14 cellular contexts compared by ENCODE assay signal in genomic region chr1:197320991-197321531, GRCh38. TPM values are rescaled to one million over a fixed set of nuclear protein-coding genes. Genes with fewer than 3 reads are reported as not detected.
DNase-seq lines count a peak whose midpoint lies in the region; ATAC-seq and TF ChIP-seq lines count a peak whose summit lies in the region.
"Had no signal": no experiment of that assay in that cellular context is flagged by ENCODE, and none has a peak within 500 bp of the region (broad histone marks: within the 10 kb centered on the region; RNA-seq: fewer than 3 reads in every experiment).

No MANE protein-coding gene starts in this region.

- H3K36me3 ChIP-seq in RWPE2 (ENCODE audit: low read depth): no peaks in the 10 kb centered on the region
- H3K36me3 ChIP-seq: adrenal gland had no signal

- no peak for TF ChIP-seq CTCF in RWPE2 (IDR thresholded peaks at IDR 0.05; ENCODE audit: poor library complexity, severe bottlenecking)
- no peak for TF ChIP-seq CTCF in osteocyte (IDR thresholded peaks at IDR 0.05)

- ATAC-seq in RWPE2 (ENCODE audit: low read depth) (peak; percentile 67), HG02885 (IDR thresholded peaks at IDR 0.05; ENCODE audit: poor library complexity, unreplicated experiment) (no peak)
- ATAC-seq: stimulated activated naive CD8-positive, alpha-beta T cell treated with anti-CD3 and anti-CD28 coated beads, Interleukin-15, amount 100 ng/mL, for 72 hours had no signal

- H3K9me3 ChIP-seq in RWPE2 (ENCODE audit: severe bottlenecking): no peaks in the 10 kb centered on the region
- H3K9me3 ChIP-seq: adrenal gland had no signal

- peaks cover 7% of the 10 kb centered on the region for H3K4me1 ChIP-seq in RWPE2 (ENCODE audit: insufficient read depth, poor library complexity, severe bottlenecking)
- H3K4me1 ChIP-seq: adrenal gland had no signal

- H3K4me3 ChIP-seq in RWPE2 (ENCODE audit: severe bottlenecking): no peak overlapping the region
- H3K4me3 ChIP-seq: adrenal gland had no signal

- DNase-seq in COLO829 (ENCODE audit: low spot score) (peak; percentile 36), RWPE2 (ENCODE audit: low spot score) (no peak), fibroblast of gingiva (ENCODE audit: low read depth) (peak; percentile 92), osteocyte (ENCODE audit: extremely low spot score, unreplicated experiment) (no peak), NCI-H2196 treated with DMSO at 0.1 percent for 48 hours (lab: John Stamatoyannopoulos, UW; ENCODE audit: unreplicated experiment) (no peak)
- no peak for DNase-seq in activated CD8-positive, alpha-beta memory T cell treated with anti-CD3 and anti-CD28 coated beads, Interleukin-2, amount 50 U/mL, for 48 hours
- DNase-seq in activated CD8-positive, alpha-beta memory T cell treated with anti-CD3 and anti-CD28 coated beads for 24 hours: no peak
- DNase-seq: activated CD4-positive, alpha-beta memory T cell treated with anti-CD3 and anti-CD28 coated beads for 36 hours; naive B cell; NCI-H2227 treated with DMSO at 0.1 percent for 48 hours; stimulated activated naive CD8-positive, alpha-beta T cell treated with anti-CD3 and anti-CD28 coated beads, Interleukin-15, amount 100 ng/mL, for 72 hours had no signal

- peaks cover 15% of the 10 kb centered on the region for H3K4me1 Mint-ChIP-seq in osteocyte (ENCODE audit: unreplicated experiment)
- H3K4me1 Mint-ChIP-seq: naive B cell; stimulated activated naive CD8-positive, alpha-beta T cell treated with anti-CD3 and anti-CD28 coated beads, Interleukin-15, amount 100 ng/mL, for 72 hours had no signal

- peak overlapping the region; percentile 87 for H3K27ac Mint-ChIP-seq in osteocyte (ENCODE audit: unreplicated experiment)
- H3K27ac Mint-ChIP-seq: activated CD4-positive, alpha-beta memory T cell treated with anti-CD3 and anti-CD28 coated beads for 36 hours; naive B cell; stimulated activated naive CD8-positive, alpha-beta T cell treated with anti-CD3 and anti-CD28 coated beads, Interleukin-15, amount 100 ng/mL, for 72 hours had no signal

- H3K9me3 Mint-ChIP-seq in osteocyte (ENCODE audit: unreplicated experiment): peaks cover 9% of the 10 kb centered on the region
- H3K9me3 Mint-ChIP-seq: activated CD4-positive, alpha-beta memory T cell treated with anti-CD3 and anti-CD28 coated beads for 36 hours; naive B cell; stimulated activated naive CD8-positive, alpha-beta T cell treated with anti-CD3 and anti-CD28 coated beads, Interleukin-15, amount 100 ng/mL, for 72 hours had no signal

- no peaks in the 10 kb centered on the region for H3K27me3 ChIP-seq in RWPE2 (ENCODE audit: insufficient read depth, poor library complexity, severe bottlenecking)
- H3K27me3 ChIP-seq: adrenal gland had no signal

- H3K4me3 Mint-ChIP-seq in osteocyte (ENCODE audit: unreplicated experiment): no peak overlapping the region
- H3K4me3 Mint-ChIP-seq: activated CD4-positive, alpha-beta memory T cell treated with anti-CD3 and anti-CD28 coated beads for 36 hours; naive B cell; stimulated activated naive CD8-positive, alpha-beta T cell treated with anti-CD3 and anti-CD28 coated beads, Interleukin-15, amount 100 ng/mL, for 72 hours had no signal

- no peak overlapping the region for H3K27ac ChIP-seq in RWPE2 (ENCODE audit: poor library complexity, severe bottlenecking)
- H3K27ac ChIP-seq: adrenal gland had no signal

- no peaks in the 10 kb centered on the region for H3K27me3 Mint-ChIP-seq in osteocyte (ENCODE audit: unreplicated experiment)
- H3K27me3 Mint-ChIP-seq: activated CD4-positive, alpha-beta memory T cell treated with anti-CD3 and anti-CD28 coated beads for 36 hours; naive B cell; stimulated activated naive CD8-positive, alpha-beta T cell treated with anti-CD3 and anti-CD28 coated beads, Interleukin-15, amount 100 ng/mL, for 72 hours had no signal

- H3K36me3 Mint-ChIP-seq in osteocyte (ENCODE audit: unreplicated experiment): no peaks in the 10 kb centered on the region
- H3K36me3 Mint-ChIP-seq: activated CD4-positive, alpha-beta memory T cell treated with anti-CD3 and anti-CD28 coated beads for 36 hours; naive B cell had no signal

RNA-seq across cellular contexts. Expression of gene CRB1, which starts 53.0 kb away (rescaled TPM):
- not detected in 2 replicates for total RNA-seq in osteocyte
- total RNA-seq: activated CD4-positive, alpha-beta memory T cell treated with anti-CD3 and anti-CD28 coated beads for 36 hours; glomerular endothelial cell had no signal

Comparison
In these comparisons a context has a peak if more than half of its experiments do, and no peak if none do; other contexts are left out.
1. DNase-seq: peak in COLO829 (single experiment) and fibroblast of gingiva (single experiment); none in RWPE2 (single experiment), osteocyte (single experiment), activated CD8-positive, alpha-beta memory T cell treated with anti-CD3 and anti-CD28 coated beads, Interleukin-2, amount 50 U/mL, for 48 hours (single experiment), activated CD8-positive, alpha-beta memory T cell treated with anti-CD3 and anti-CD28 coated beads for 24 hours (single experiment) and NCI-H2196 treated with DMSO at 0.1 percent for 48 hours (single experiment).